In the genomic region with DNA sequence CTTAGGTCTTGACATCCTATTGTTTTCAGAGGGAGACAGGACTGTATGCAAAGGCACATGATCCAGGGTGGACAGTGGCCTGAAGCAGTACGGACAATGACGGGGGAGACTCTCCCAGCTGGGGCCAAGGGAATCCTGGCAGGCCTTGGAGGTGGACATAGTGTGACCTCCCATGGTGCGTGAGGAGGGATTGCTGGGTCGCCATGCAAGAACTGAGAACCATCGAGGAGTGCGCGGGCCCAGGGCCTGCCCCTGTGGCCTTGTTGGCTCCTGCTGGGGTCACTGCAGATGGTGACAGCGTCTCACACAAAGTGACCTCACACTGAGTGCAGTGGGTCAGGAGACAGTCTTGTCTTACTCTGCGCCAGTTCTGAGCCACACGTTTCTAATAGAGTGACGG, we compare ENCODE assay signal across 18 cellular contexts.
"Had no signal": no experiment of that assay in that cellular context is flagged by ENCODE, and none has a peak within 500 bp of the region (broad histone marks: within the 10 kb centered on the region; RNA-seq: fewer than 3 reads in every experiment).

No MANE protein-coding gene starts in this region.

- H3K27ac Mint-ChIP-seq: endodermal cell, memory B cell, naive B cell, nephron progenitor cell had no signal

- H3K9me3 Mint-ChIP-seq: endodermal cell, memory B cell, naive B cell, nephron progenitor cell had no signal

- DNase-seq: colonic mucosa; effector CD4-positive, alpha-beta T cell; endodermal cell; erythroblast; foreskin melanocyte; heart left ventricle; hypothalamus; naive B cell; nephron progenitor cell; small intestine; stimulated activated CD4-positive, alpha-beta T cell treated with anti-CD3 and anti-CD28 coated beads, Interleukin-12 subunit alpha, Interleukin-12 subunit beta, amount 100 ng/mL, for 4 hours; stimulated activated naive CD4-positive, alpha-beta T cell treated with Interleukin-2 at 50 U/mL for 16 hours; thyroid gland; upper lobe of left lung had no signal

- H3K4me1 ChIP-seq: colonic mucosa, thyroid gland had no signal

- H3K27ac ChIP-seq: colonic mucosa, heart left ventricle, right atrium auricular region, thyroid gland, upper lobe of left lung, vagina had no signal

- H3K27me3 ChIP-seq: colonic mucosa, heart left ventricle, right atrium auricular region, thyroid gland, upper lobe of left lung, vagina had no signal

- H3K4me1 Mint-ChIP-seq: memory B cell, naive B cell had no signal

- H3K27me3 Mint-ChIP-seq: memory B cell had no signal

- H3K9me3 ChIP-seq: colonic mucosa, heart left ventricle, right atrium auricular region, thyroid gland, upper lobe of left lung, vagina had no signal

- H3K4me3 ChIP-seq: colonic mucosa, heart left ventricle, right atrium auricular region, thyroid gland, upper lobe of left lung, vagina had no signal

- H3K4me3 Mint-ChIP-seq: endodermal cell, memory B cell, naive B cell, nephron progenitor cell had no signal

- ATAC-seq: heart left ventricle, left lobe of liver had no signal

- H3K36me3 ChIP-seq: colonic mucosa, heart left ventricle, right atrium auricular region, thyroid gland, upper lobe of left lung, vagina had no signal

- H3K36me3 Mint-ChIP-seq: memory B cell, naive B cell had no signal
